In genomic region chr18:449374-449773, GRCh38 we compare ENCODE assay signal across 12 cellular contexts. TPM values are rescaled to one million over a fixed set of nuclear protein-coding genes. Genes with fewer than 3 reads are reported as not detected.
A peak's percentile ranks its signal among the peaks of the same experiment; 100 is the strongest.
DNase-seq lines count a peak whose midpoint lies in the region; ATAC-seq and TF ChIP-seq lines count a peak whose summit lies in the region.
"Had no signal": no experiment of that assay in that cellular context is flagged by ENCODE, and none has a peak within 500 bp of the region (broad histone marks: within the 10 kb centered on the region; RNA-seq: fewer than 3 reads in every experiment).

No MANE protein-coding gene starts in this region.

- TF ChIP-seq EP300 in esophagus muscularis mucosa (IDR thresholded peaks at IDR 0.05), result no peak

- H3K27ac ChIP-seq in esophagus muscularis mucosa (replicated peaks in 1 of 4) (peak overlapping the region; percentile 53 to 63 (median 58)), mesodermal cell (ENCODE audit: low read depth, low read length, severe bottlenecking) (peak overlapping the region; percentile 43)

- H3K4me3 ChIP-seq in esophagus muscularis mucosa (peak overlapping the region in 2 of 4 donors; percentile 5 to 12), mesodermal cell (ENCODE audit: extremely low read depth, insufficient read depth, low read length, poor library complexity, severe bottlenecking) (no peak overlapping the region)

- in situ Hi-C loops in KBM-7 (cut with MboI; ENCODE audit: low pct_unique_long_range_greater_than_20kb, low sequenced_read_pairs), result no loop called here

- TF ChIP-seq CTCF in esophagus muscularis mucosa (IDR thresholded peaks at IDR 0.05), result no peak

- H3K9me3 ChIP-seq in esophagus muscularis mucosa, result peaks cover 0 to 18% (median 9%) of the 10 kb centered on the region in 4 donors
- peaks cover 8% of the 10 kb centered on the region for H3K9me3 ChIP-seq in mesodermal cell (ENCODE audit: control insufficient read depth, low read length)

- DNase-seq in DMS53 treated with DMSO at 0.1 percent for 48 hours (lab: John Stamatoyannopoulos, UW; ENCODE audit: unreplicated experiment) (peak; percentile 97), NCI-H748 treated with DMSO at 0.1 percent for 48 hours (lab: John Stamatoyannopoulos, UW) (peak; percentile 3), esophagus muscularis mucosa (ENCODE audit: extremely low spot score) (no peak), activated gamma-delta T cell (lab: John Stamatoyannopoulos, UW) (no peak), KBM-7 (no peak), NCI-H1105 treated with DMSO at 0.1 percent for 48 hours (lab: John Stamatoyannopoulos, UW) (no peak)
- DNase-seq: CD4-positive, alpha-beta T cell; NCI-H1436; stimulated activated naive CD8-positive, alpha-beta T cell treated with anti-CD3 and anti-CD28 coated beads, Interleukin-15, Interleukin-2, amounts not matched to agents 100 U/mL and 50 U/mL, for 24 hours had no signal

- no peaks in the 10 kb centered on the region for H3K27me3 ChIP-seq in esophagus muscularis mucosa

- intact Hi-C loops in esophagus muscularis mucosa (cut with DNase I), result no loop called here

- no peak for ATAC-seq in HG03095 (IDR thresholded peaks at IDR 0.05; ENCODE audit: unreplicated experiment)
- ATAC-seq: stimulated activated naive CD8-positive, alpha-beta T cell treated with anti-CD3 and anti-CD28 coated beads, Interleukin-15, Interleukin-2, amounts not matched to agents 100 U/mL and 50 U/mL, for 24 hours had no signal

- WGBS in esophagus muscularis mucosa, result 55% methylated on average over 8 of the region's 8 CpGs
- 26 to 46% methylated on average over 7 to 8 of the region's 8 CpGs for WGBS in mesodermal cell (ENCODE audit: insufficient coverage in 2 of 2), 2 experiments

- H3K4me1 ChIP-seq in esophagus muscularis mucosa (peaks cover 3 to 35% (median 25%) of the 10 kb centered on the region in 4 donors), mesodermal cell (ENCODE audit: control insufficient read depth, insufficient read depth, low read length, poor library complexity, severe bottlenecking) (peaks cover 7% of the 10 kb centered on the region)

- H3K36me3 ChIP-seq in esophagus muscularis mucosa (peaks cover 0 to 4% (median 0%) of the 10 kb centered on the region in 4 donors), mesodermal cell (ENCODE audit: control insufficient read depth, insufficient read depth, low read length) (peaks cover 13% of the 10 kb centered on the region)

- TF ChIP-seq POLR2A in esophagus muscularis mucosa (IDR thresholded peaks at IDR 0.05; ENCODE audit: low read depth), result no peak

RNA-seq across cellular contexts. Expression of gene COLEC12, which starts 51.1 kb away (rescaled TPM):
- 10 to 100 TPM; 17.9 to 36.4 (median 23.5) TPM for total RNA-seq in esophagus muscularis mucosa
- polyA plus RNA-seq in mesodermal cell (2013, experiment 1 of 2), result 67.9 TPM
- 67.8 TPM for polyA plus RNA-seq in mesodermal cell (2013, experiment 2 of 2)
- total RNA-seq: activated CD8-positive, alpha-beta memory T cell treated with anti-CD3 and anti-CD28 coated beads for 36 hours; CD4-positive, alpha-beta T cell had no signal

Comparison
In these comparisons a context has a peak if more than half of its experiments do, and no peak if none do; other contexts are left out.
1. DNase-seq: peak in DMS53 treated with DMSO at 0.1 percent for 48 hours (single experiment) and NCI-H748 treated with DMSO at 0.1 percent for 48 hours (single experiment); none in esophagus muscularis mucosa (single experiment), activated gamma-delta T cell (single experiment), KBM-7 (single experiment) and NCI-H1105 treated with DMSO at 0.1 percent for 48 hours (single experiment).